ENCODE assay signal across 23 cellular contexts in genomic region chr2:72078773-72079172, GRCh38.
"Had no signal": no experiment of that assay in that cellular context is flagged by ENCODE, and none has a peak within 500 bp of the region (broad histone marks: within the 10 kb centered on the region; RNA-seq: fewer than 3 reads in every experiment).

No MANE protein-coding gene starts in this region.

- H3K27me3 ChIP-seq: MG63 had no signal

- H3K9ac ChIP-seq: SK-N-SH had no signal

- H3K27ac ChIP-seq: HL-60, RWPE1 had no signal

- H3K36me3 ChIP-seq: MG63 had no signal

- ATAC-seq: Panc1, PC-3 had no signal

- DNase-seq: IMR-90, Karpas-422, KG1, MG63, NCI-H1092, NCI-H1105 treated with DMSO at 0.1 percent for 48 hours, NCI-H1417 treated with DMSO at 0.1 percent for 48 hours, NCI-H187, NCI-H2029, NCI-H2081 treated with DMSO at 0.1 percent for 48 hours, NCI-H2171, NCI-H226, NCI-H446, NCI-H510A, NCI-H524 treated with DMSO at 0.1 percent for 48 hours, NCI-H774, PC-3, SHP77, SK-N-SH, SW 1271 had no signal

- H3K4me3 ChIP-seq: MG63 had no signal

- H3K4me2 ChIP-seq: SK-N-SH had no signal

- H3K9me3 ChIP-seq: SK-N-SH had no signal
